In genomic region chrX:151870603-151871002, GRCh38 we compare ENCODE assay signal across 1 cellular context.
TF ChIP-seq lines count a peak whose summit lies in the region.

No MANE protein-coding gene starts in this region.

TF ChIP-seq in IMR-90, 13 proteins besides CTCF, POLR2A, EP300 and RAD21 (continued from another document):
- TF ChIP-seq NFE2L2 (IDR thresholded peaks at IDR 0.05; ENCODE audit: low read depth, low read length) (no peak), CEBPB (IDR thresholded peaks at IDR 0.05; ENCODE audit: low read depth, low read length) (no peak), MXI1 (IDR thresholded peaks at IDR 0.05; ENCODE audit: borderline replicate concordance, low read depth, low read length) (no peak), USF2 (IDR thresholded peaks at IDR 0.05; ENCODE audit: low read depth, low read length) (no peak), RCOR1 (IDR thresholded peaks at IDR 0.05; ENCODE audit: insufficient replicate concordance, low read length) (no peak)
- TF ChIP-seq, protein P1, sequence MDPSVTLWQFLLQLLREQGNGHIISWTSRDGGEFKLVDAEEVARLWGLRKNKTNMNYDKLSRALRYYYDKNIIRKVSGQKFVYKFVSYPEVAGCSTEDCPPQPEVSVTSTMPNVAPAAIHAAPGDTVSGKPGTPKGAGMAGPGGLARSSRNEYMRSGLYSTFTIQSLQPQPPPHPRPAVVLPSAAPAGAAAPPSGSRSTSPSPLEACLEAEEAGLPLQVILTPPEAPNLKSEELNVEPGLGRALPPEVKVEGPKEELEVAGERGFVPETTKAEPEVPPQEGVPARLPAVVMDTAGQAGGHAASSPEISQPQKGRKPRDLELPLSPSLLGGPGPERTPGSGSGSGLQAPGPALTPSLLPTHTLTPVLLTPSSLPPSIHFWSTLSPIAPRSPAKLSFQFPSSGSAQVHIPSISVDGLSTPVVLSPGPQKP (IDR thresholded peaks at IDR 0.05; ENCODE audit: borderline replicate concordance, low read depth, low read length): no peak
